Comparison of ENCODE assay signal across 1 cellular context in the genomic region with DNA sequence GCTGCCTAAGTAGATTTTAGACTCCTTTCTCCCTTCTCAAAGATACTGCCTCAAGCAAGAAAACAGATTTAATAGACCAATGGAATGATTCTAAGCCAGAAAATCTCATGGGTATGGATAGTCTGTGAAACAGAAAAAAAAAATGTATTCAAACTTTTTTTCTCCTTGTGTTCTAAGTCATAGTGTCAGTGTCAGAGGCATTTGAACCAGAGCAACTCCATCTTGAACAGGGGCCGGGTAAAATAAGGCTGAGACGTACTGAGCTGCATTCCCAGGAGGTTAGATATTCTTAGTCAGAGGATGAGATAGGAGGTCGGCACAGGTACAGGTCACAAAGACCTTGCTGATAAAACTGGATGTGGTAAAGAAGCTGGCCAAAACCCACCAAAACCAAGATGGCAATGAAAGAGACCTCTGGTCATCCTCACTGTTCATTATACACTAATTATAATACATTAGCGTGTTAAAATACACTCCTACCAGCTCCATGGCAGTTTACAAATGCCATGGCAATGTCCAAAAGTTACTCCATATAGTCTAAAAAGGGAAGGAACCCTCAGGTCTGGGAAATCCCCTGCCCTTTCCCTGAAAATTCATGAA.
TF ChIP-seq lines count a peak whose summit lies in the region.

No MANE protein-coding gene starts in this region.

TF ChIP-seq in K562, 482 proteins besides CTCF, POLR2A, EP300 and RAD21 (continued from another document):
- TF ChIP-seq E4F1 (CRISPR knock-in tag; IDR thresholded peaks at IDR 0.05; ENCODE audit: borderline replicate concordance), result no peak; the same call in 1 of the 2 replicates
- peak; percentile 89 for TF ChIP-seq ATF4 (CRISPR knock-in tag; IDR thresholded peaks at IDR 0.05)
- no peak for TF ChIP-seq MYC (IDR thresholded peaks at IDR 0.05; ENCODE audit: low read depth, low read length)
- peak; percentile 92; the same call in 1 of the 2 replicates for TF ChIP-seq MYC (CRISPR knock-in tag; IDR thresholded peaks at IDR 0.05; ENCODE audit: borderline replicate concordance, low read depth)
- TF ChIP-seq ZNF133 (CRISPR knock-in tag; IDR thresholded peaks at IDR 0.05), result peak; percentile 52; the same call in 1 of the 2 replicates
- no peak for TF ChIP-seq KHSRP (IDR thresholded peaks at IDR 0.05)
